Comparison of ENCODE assay signal across 15 cellular contexts in the genomic region with DNA sequence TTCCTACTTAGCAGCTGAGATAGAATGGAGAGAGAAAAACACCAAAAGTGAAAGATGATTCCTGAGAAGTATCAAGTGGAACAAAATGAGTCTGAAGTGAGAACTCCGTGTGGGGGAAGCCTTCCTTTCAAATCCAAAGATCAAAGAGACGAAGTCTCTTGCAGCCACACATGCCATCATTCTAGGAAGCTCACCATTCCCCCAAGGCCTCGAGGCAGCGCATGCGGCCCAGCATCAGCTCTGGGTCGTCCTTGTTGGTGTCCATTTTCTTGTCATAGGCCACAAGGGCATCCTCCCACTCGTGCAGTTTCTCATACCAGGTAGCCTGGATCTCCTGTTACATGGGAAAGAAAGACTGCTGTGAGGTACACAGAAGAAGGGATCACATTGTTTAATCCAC. TPM values are rescaled to one million over a fixed set of nuclear protein-coding genes. Genes with fewer than 3 reads are reported as not detected.
DNase-seq lines count a peak whose midpoint lies in the region; ATAC-seq and TF ChIP-seq lines count a peak whose summit lies in the region.
"Had no signal": no experiment of that assay in that cellular context is flagged by ENCODE, and none has a peak within 500 bp of the region (broad histone marks: within the 10 kb centered on the region; RNA-seq: fewer than 3 reads in every experiment).

No MANE protein-coding gene starts in this region.

- H3K4me3 Mint-ChIP-seq in CD4-positive, CD25-positive, alpha-beta regulatory T cell, result no peak overlapping the region
- H3K4me3 Mint-ChIP-seq in HFFc6, result no peak overlapping the region
- H3K4me3 Mint-ChIP-seq: endodermal cell, natural killer cell had no signal

- TF ChIP-seq POLR2A in Peyer's patch (IDR thresholded peaks at IDR 0.05), result no peak

- H3K27me3 ChIP-seq in CD4-positive, CD25-positive, alpha-beta regulatory T cell (ENCODE audit: control insufficient read depth, insufficient read depth, low read length), result no peaks in the 10 kb centered on the region
- no peaks in the 10 kb centered on the region for H3K27me3 ChIP-seq in Peyer's patch

- no peaks in the 10 kb centered on the region for H3K27me3 Mint-ChIP-seq in CD4-positive, CD25-positive, alpha-beta regulatory T cell
- no peaks in the 10 kb centered on the region; the same call in 1 of the 2 replicates for H3K27me3 Mint-ChIP-seq in HFFc6 (ENCODE audit: insufficient read depth)

- H3K4me3 ChIP-seq in CD4-positive, CD25-positive, alpha-beta regulatory T cell (ENCODE audit: low read depth, low read length), result no peak overlapping the region
- H3K4me3 ChIP-seq in Peyer's patch, result no peak overlapping the region

- no peaks in the 10 kb centered on the region for H3K4me1 ChIP-seq in CD4-positive, CD25-positive, alpha-beta regulatory T cell (ENCODE audit: control insufficient read depth, insufficient read depth, low read length, poor library complexity, severe bottlenecking)
- no peaks in the 10 kb centered on the region for H3K4me1 ChIP-seq in Peyer's patch

- peaks cover 44% of the 10 kb centered on the region for H3K36me3 Mint-ChIP-seq in CD4-positive, CD25-positive, alpha-beta regulatory T cell
- peaks cover 33% of the 10 kb centered on the region for H3K36me3 Mint-ChIP-seq in HFFc6 (ENCODE audit: low read depth)

- H3K9me3 ChIP-seq in CD4-positive, CD25-positive, alpha-beta regulatory T cell (ENCODE audit: control insufficient read depth in 2 of 2, low read length in 2 of 2), result no peaks in the 10 kb centered on the region
- H3K9me3 ChIP-seq in Peyer's patch, result no peaks in the 10 kb centered on the region

- ATAC-seq in CD4-positive, CD25-positive, alpha-beta regulatory T cell (ENCODE audit: low read depth in 2 of 2), result no peak
- ATAC-seq: HCT116, natural killer cell had no signal

- peaks cover 0 to 13% (median 5%) of the 10 kb centered on the region in 4 donors for H3K4me1 Mint-ChIP-seq in CD4-positive, CD25-positive, alpha-beta regulatory T cell
- H3K4me1 Mint-ChIP-seq in HFFc6 (ENCODE audit: low read depth), result peaks cover 48% of the 10 kb centered on the region
- H3K4me1 Mint-ChIP-seq: endodermal cell had no signal

- H3K9me3 Mint-ChIP-seq in CD4-positive, CD25-positive, alpha-beta regulatory T cell, result no peaks in the 10 kb centered on the region
- H3K9me3 Mint-ChIP-seq in HFFc6, result no peaks in the 10 kb centered on the region
- H3K9me3 Mint-ChIP-seq: natural killer cell had no signal

- TF ChIP-seq CTCF in HFFc6 (IDR thresholded peaks at IDR 0.05) (no peak), Peyer's patch (IDR thresholded peaks at IDR 0.05) (no peak)

- H3K27ac Mint-ChIP-seq in CD4-positive, CD25-positive, alpha-beta regulatory T cell, result peak overlapping the region; percentile 58 to 89 (median 81)
- peak overlapping the region; percentile 3 for H3K27ac Mint-ChIP-seq in HFFc6
- H3K27ac Mint-ChIP-seq: endodermal cell, natural killer cell had no signal

- no peak for DNase-seq in CD4-positive, CD25-positive, alpha-beta regulatory T cell
- DNase-seq in HFFc6, result no peak
- DNase-seq in stimulated activated CD4-positive, alpha-beta T cell treated with anti-CD3 and anti-CD28 coated beads, Interleukin-12 subunit alpha, Interleukin-12 subunit beta, amount 100 ng/mL, for 48 hours (ENCODE audit: low read depth in 2 of 3, low spot score in 1 of 3), result peak in 2 of 3 donors; percentile 19 to 32
- no peak for DNase-seq in T1000 (lab: John Stamatoyannopoulos, UW)
- no peak for DNase-seq in Peyer's patch
- no peak for DNase-seq in Ammon's horn (ENCODE audit: low spot score)
- DNase-seq: endodermal cell, MV-4-11, natural killer cell, NCI-H226 had no signal

- H3K27ac ChIP-seq in CD4-positive, CD25-positive, alpha-beta regulatory T cell (ENCODE audit: insufficient read depth, low read length, poor library complexity, severe bottlenecking), result no peak overlapping the region
- peak overlapping the region; percentile 83 for H3K27ac ChIP-seq in cingulate gyrus (ENCODE audit: low read depth, low read length)
- H3K27ac ChIP-seq in Peyer's patch, result no peak overlapping the region

- H3K36me3 ChIP-seq in CD4-positive, CD25-positive, alpha-beta regulatory T cell (ENCODE audit: control insufficient read depth, insufficient read depth, low read length), result peaks cover 43% of the 10 kb centered on the region
- H3K36me3 ChIP-seq in Peyer's patch, result peaks cover 0 to 55% (median 0%) of the 10 kb centered on the region in 3 donors

RNA-seq across cellular contexts. Expression of a gene that starts 32.2 kb away (rescaled TPM):
- total RNA-seq in CD4-positive, CD25-positive, alpha-beta regulatory T cell, result not detected
- not detected for polyA plus RNA-seq in CD4-positive, CD25-positive, alpha-beta regulatory T cell
- total RNA-seq in HFFc6 (2021; fragmentation: NEBNext Ultra II Directional; extraction: Animal tissue kit (Norgen Biotek cat#: 25700)), result not detected
- total RNA-seq in Peyer's patch, result 1 to 10 TPM in 1 of 4 donors, not detected in 3; 1.3 TPM
- total RNA-seq: endodermal cell, HT1080, left lobe of liver, natural killer cell, OCI-LY7 had no signal

RNA-seq across cellular contexts. Expression of a gene that starts 57.3 kb away (rescaled TPM):
- total RNA-seq in CD4-positive, CD25-positive, alpha-beta regulatory T cell, result 81.7 TPM
- 10 to 100 TPM; 37.0 to 47.5 (median 39.2) TPM for polyA plus RNA-seq in CD4-positive, CD25-positive, alpha-beta regulatory T cell
- 10 to 100 TPM; 40.1 to 49.4 (median 47.5) TPM for total RNA-seq in HFFc6 (2021; fragmentation: NEBNext Ultra II Directional; extraction: Animal tissue kit (Norgen Biotek cat#: 25700))
- total RNA-seq in Peyer's patch, result 100 to 1,000 TPM in 1 of 4 donors, 10 to 100 TPM in 3; 55.0 to 152 (median 71.7) TPM

Comparison
In these comparisons a context has a peak if more than half of its experiments do, and no peak if none do; other contexts are left out.
1. DNase-seq: peak in stimulated activated CD4-positive, alpha-beta T cell treated with anti-CD3 and anti-CD28 coated beads, Interleukin-12 subunit alpha, Interleukin-12 subunit beta, amount 100 ng/mL, for 48 hours (2 of 3); none in CD4-positive, CD25-positive, alpha-beta regulatory T cell (0 of 3), HFFc6 (single experiment), T1000 (single experiment), Peyer's patch (0 of 3) and Ammon's horn (single experiment).